Comparison of ENCODE assay signal across 2 cellular contexts in the genomic region with DNA sequence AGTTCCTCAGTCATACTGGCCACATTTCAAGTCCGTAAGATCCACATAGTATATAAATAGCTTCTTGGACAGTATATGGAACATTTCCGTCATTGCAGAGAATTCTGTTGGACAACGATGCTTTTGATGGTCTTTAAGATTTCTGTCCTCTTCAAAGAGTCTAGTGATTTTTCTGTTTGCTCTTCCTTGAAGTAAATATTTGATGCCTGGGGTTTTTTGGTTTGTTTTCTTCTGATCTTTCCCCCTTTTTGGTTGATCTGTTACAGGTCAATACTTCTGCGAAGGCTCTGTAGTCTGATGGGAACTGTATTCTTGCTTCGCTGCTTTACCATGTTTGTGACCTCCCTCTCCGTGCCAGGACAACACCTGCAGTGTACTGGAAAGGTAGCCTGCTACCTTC.
TF ChIP-seq lines count a peak whose summit lies in the region.

No MANE protein-coding gene starts in this region.

TF ChIP-seq in HepG2, 621 proteins besides CTCF, POLR2A, EP300 and RAD21 (continues in another document):
- TF ChIP-seq NR2F6 (IDR thresholded peaks at IDR 0.05) (peak; percentile 90), NR2F6 (CRISPR knock-in tag; IDR thresholded peaks at IDR 0.05) (peak; percentile 73), ZNF703 (CRISPR knock-in tag; IDR thresholded peaks at IDR 0.05; ENCODE audit: borderline replicate concordance) (0 out of 2 replicates have a peak, but pooled peaks have one; percentile 70), ZMAT3 (CRISPR knock-in tag; conservative IDR thresholded peaks at IDR 0.05) (no peak), ZSCAN9 (CRISPR knock-in tag; IDR thresholded peaks at IDR 0.05; ENCODE audit: borderline replicate concordance) (no peak), SNRNP70 (IDR thresholded peaks at IDR 0.05; ENCODE audit: low read depth, low read length) (no peak), HOXD1 (CRISPR knock-in tag; IDR thresholded peaks at IDR 0.05) (peak; percentile 67; the same call in 1 of the 2 replicates), NR2F2 (IDR thresholded peaks at IDR 0.05; ENCODE audit: borderline replicate concordance, low read depth) (peak; percentile 87), TARDBP (CRISPR knock-in tag; IDR thresholded peaks at IDR 0.05) (0 out of 2 replicates have a peak, but pooled peaks have one; percentile 23), ZFP90 (CRISPR knock-in tag; IDR thresholded peaks at IDR 0.05; ENCODE audit: borderline replicate concordance) (no peak), GTF2F1 (IDR thresholded peaks at IDR 0.05; ENCODE audit: low read length) (no peak)
- TF ChIP-seq, protein P1, sequence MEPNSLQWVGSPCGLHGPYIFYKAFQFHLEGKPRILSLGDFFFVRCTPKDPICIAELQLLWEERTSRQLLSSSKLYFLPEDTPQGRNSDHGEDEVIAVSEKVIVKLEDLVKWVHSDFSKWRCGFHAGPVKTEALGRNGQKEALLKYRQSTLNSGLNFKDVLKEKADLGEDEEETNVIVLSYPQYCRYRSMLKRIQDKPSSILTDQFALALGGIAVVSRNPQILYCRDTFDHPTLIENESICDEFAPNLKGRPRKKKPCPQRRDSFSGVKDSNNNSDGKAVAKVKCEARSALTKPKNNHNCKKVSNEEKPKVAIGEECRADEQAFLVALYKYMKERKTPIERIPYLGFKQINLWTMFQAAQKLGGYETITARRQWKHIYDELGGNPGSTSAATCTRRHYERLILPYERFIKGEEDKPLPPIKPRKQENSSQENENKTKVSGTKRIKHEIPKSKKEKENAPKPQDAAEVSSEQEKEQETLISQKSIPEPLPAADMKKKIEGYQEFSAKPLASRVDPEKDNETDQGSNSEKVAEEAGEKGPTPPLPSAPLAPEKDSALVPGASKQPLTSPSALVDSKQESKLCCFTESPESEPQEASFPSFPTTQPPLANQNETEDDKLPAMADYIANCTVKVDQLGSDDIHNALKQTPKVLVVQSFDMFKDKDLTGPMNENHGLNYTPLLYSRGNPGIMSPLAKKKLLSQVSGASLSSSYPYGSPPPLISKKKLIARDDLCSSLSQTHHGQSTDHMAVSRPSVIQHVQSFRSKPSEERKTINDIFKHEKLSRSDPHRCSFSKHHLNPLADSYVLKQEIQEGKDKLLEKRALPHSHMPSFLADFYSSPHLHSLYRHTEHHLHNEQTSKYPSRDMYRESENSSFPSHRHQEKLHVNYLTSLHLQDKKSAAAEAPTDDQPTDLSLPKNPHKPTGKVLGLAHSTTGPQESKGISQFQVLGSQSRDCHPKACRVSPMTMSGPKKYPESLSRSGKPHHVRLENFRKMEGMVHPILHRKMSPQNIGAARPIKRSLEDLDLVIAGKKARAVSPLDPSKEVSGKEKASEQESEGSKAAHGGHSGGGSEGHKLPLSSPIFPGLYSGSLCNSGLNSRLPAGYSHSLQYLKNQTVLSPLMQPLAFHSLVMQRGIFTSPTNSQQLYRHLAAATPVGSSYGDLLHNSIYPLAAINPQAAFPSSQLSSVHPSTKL (CRISPR knock-in tag; IDR thresholded peaks at IDR 0.05): peak; percentile 95
- TF ChIP-seq, protein P2, sequence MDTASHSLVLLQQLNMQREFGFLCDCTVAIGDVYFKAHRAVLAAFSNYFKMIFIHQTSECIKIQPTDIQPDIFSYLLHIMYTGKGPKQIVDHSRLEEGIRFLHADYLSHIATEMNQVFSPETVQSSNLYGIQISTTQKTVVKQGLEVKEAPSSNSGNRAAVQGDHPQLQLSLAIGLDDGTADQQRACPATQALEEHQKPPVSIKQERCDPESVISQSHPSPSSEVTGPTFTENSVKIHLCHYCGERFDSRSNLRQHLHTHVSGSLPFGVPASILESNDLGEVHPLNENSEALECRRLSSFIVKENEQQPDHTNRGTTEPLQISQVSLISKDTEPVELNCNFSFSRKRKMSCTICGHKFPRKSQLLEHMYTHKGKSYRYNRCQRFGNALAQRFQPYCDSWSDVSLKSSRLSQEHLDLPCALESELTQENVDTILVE (CRISPR knock-in tag; IDR thresholded peaks at IDR 0.05): peak; percentile 69; the same call in 1 of the 2 replicates
- TF ChIP-seq, protein P3, sequence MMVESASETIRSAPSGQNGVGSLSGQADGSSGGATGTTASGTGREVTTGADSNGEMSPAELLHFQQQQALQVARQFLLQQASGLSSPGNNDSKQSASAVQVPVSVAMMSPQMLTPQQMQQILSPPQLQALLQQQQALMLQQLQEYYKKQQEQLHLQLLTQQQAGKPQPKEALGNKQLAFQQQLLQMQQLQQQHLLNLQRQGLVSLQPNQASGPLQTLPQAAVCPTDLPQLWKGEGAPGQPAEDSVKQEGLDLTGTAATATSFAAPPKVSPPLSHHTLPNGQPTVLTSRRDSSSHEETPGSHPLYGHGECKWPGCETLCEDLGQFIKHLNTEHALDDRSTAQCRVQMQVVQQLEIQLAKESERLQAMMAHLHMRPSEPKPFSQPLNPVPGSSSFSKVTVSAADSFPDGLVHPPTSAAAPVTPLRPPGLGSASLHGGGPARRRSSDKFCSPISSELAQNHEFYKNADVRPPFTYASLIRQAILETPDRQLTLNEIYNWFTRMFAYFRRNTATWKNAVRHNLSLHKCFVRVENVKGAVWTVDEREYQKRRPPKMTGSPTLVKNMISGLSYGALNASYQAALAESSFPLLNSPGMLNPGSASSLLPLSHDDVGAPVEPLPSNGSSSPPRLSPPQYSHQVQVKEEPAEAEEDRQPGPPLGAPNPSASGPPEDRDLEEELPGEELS (CRISPR knock-in tag; IDR thresholded peaks at IDR 0.05): peak; percentile 94
- TF ChIP-seq, protein P4, sequence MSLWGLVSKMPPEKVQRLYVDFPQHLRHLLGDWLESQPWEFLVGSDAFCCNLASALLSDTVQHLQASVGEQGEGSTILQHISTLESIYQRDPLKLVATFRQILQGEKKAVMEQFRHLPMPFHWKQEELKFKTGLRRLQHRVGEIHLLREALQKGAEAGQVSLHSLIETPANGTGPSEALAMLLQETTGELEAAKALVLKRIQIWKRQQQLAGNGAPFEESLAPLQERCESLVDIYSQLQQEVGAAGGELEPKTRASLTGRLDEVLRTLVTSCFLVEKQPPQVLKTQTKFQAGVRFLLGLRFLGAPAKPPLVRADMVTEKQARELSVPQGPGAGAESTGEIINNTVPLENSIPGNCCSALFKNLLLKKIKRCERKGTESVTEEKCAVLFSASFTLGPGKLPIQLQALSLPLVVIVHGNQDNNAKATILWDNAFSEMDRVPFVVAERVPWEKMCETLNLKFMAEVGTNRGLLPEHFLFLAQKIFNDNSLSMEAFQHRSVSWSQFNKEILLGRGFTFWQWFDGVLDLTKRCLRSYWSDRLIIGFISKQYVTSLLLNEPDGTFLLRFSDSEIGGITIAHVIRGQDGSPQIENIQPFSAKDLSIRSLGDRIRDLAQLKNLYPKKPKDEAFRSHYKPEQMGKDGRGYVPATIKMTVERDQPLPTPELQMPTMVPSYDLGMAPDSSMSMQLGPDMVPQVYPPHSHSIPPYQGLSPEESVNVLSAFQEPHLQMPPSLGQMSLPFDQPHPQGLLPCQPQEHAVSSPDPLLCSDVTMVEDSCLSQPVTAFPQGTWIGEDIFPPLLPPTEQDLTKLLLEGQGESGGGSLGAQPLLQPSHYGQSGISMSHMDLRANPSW (CRISPR knock-in tag; IDR thresholded peaks at IDR 0.05; ENCODE audit: borderline replicate concordance): 0 out of 2 replicates have a peak, but pooled peaks have one; percentile 34

TF ChIP-seq in SK-N-SH, 30 proteins besides CTCF, POLR2A, EP300 and RAD21:
- TF ChIP-seq, protein P5, sequence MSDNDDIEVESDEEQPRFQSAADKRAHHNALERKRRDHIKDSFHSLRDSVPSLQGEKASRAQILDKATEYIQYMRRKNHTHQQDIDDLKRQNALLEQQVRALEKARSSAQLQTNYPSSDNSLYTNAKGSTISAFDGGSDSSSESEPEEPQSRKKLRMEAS (IDR thresholded peaks at IDR 0.05; ENCODE audit: low read depth): no peak
- TF ChIP-seq FOXM1 (IDR thresholded peaks at IDR 0.05; ENCODE audit: low read depth): no peak
- TF ChIP-seq, protein P6, sequence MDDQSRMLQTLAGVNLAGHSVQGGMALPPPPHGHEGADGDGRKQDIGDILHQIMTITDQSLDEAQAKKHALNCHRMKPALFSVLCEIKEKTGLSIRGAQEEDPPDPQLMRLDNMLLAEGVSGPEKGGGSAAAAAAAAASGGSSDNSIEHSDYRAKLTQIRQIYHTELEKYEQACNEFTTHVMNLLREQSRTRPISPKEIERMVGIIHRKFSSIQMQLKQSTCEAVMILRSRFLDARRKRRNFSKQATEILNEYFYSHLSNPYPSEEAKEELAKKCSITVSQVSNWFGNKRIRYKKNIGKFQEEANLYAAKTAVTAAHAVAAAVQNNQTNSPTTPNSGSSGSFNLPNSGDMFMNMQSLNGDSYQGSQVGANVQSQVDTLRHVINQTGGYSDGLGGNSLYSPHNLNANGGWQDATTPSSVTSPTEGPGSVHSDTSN (IDR thresholded peaks at IDR 0.05): no peak
